7 cellular contexts compared by ENCODE assay signal in genomic region chr17:41777579-41778188, GRCh38. TPM values are rescaled to one million over a fixed set of nuclear protein-coding genes. Genes with fewer than 3 reads are reported as not detected.
DNase-seq lines count a peak whose midpoint lies in the region; ATAC-seq and TF ChIP-seq lines count a peak whose summit lies in the region.

No MANE protein-coding gene starts in this region.

- peaks cover 0 to 2% (median 0%) of the 10 kb centered on the region in 7 donors for H3K9me3 Mint-ChIP-seq in CD14-positive monocyte

- intact Hi-C loops in left ventricle myocardium inferior (cut with micrococcal nuclease) (no loop called here), CD14-positive monocyte (cut with micrococcal nuclease) (no loop called here)

- H3K4me1 Mint-ChIP-seq in CD14-positive monocyte, result peaks cover 36% of the 10 kb centered on the region

- no peaks in the 10 kb centered on the region for H3K27me3 ChIP-seq in left ventricle myocardium inferior (ENCODE audit: low read depth)
- no peaks in the 10 kb centered on the region for H3K27me3 ChIP-seq in skeletal muscle tissue (ENCODE audit: control insufficient read depth in 3 of 3, insufficient read depth in 3 of 3, low read length in 3 of 3)

- peak; percentile 28 for TF ChIP-seq CTCF in left ventricle myocardium inferior (IDR thresholded peaks at IDR 0.05; ENCODE audit: borderline replicate concordance)
- no peak for TF ChIP-seq CTCF in CD14-positive monocyte (IDR thresholded peaks at IDR 0.05)

- no peak overlapping the region for H3K4me3 Mint-ChIP-seq in CD14-positive monocyte

- H3K4me1 ChIP-seq in left ventricle myocardium inferior (peaks cover 100% of the 10 kb centered on the region), skeletal muscle tissue (ENCODE audit: control insufficient read depth in 3 of 3, insufficient read depth in 3 of 3, low read length in 3 of 3) (peaks cover 71 to 79% (median 74%) of the 10 kb centered on the region in 3 donors)

- H3K36me3 ChIP-seq in left ventricle myocardium inferior (peaks cover 8% of the 10 kb centered on the region), skeletal muscle tissue (ENCODE audit: control insufficient read depth in 3 of 3, insufficient read depth in 3 of 3, low read length in 3 of 3) (peaks cover 0 to 3% (median 0%) of the 10 kb centered on the region in 3 donors)

- H3K9me3 ChIP-seq in left ventricle myocardium inferior (replicated peaks) (no peaks in the 10 kb centered on the region), skeletal muscle tissue (ENCODE audit: control insufficient read depth in 3 of 3, low read length in 3 of 3) (no peaks in the 10 kb centered on the region)

- peak; percentile 94 for DNase-seq in LHCN-M2 (ENCODE audit: low read depth)
- peak; percentile 89 for DNase-seq in amniotic epithelial cell (ENCODE audit: low read depth)
- peak; percentile 83 for DNase-seq in left ventricle myocardium inferior
- no peak for DNase-seq in mesenteric fat pad (ENCODE audit: low spot score)
- DNase-seq in CD14-positive monocyte (ENCODE audit: low spot score), result no peak

- peaks cover 3 to 11% (median 9%) of the 10 kb centered on the region in 3 donors for H3K27me3 Mint-ChIP-seq in CD14-positive monocyte (ENCODE audit: low read depth in 3 of 3)

- no peak for ATAC-seq in GM18867 (IDR thresholded peaks at IDR 0.05; ENCODE audit: unreplicated experiment)

- H3K9ac ChIP-seq in skeletal muscle tissue (ENCODE audit: low read depth in 1 of 3, low read length in 3 of 3), result peak overlapping the region in 2 of 3 donors; percentile 51 to 66

- H3K27ac Mint-ChIP-seq in CD14-positive monocyte, result peak overlapping the region in 1 of 7 donors; percentile 62

- H3K4me3 ChIP-seq in left ventricle myocardium inferior (peak overlapping the region; percentile 39), skeletal muscle tissue (ENCODE audit: low read length in 3 of 3) (peak overlapping the region in 2 of 3 donors; percentile 35 to 52)

- peak overlapping the region; percentile 97 for H3K27ac ChIP-seq in left ventricle myocardium inferior (replicated peaks)
- peak overlapping the region; percentile 49 for H3K27ac ChIP-seq in skeletal muscle tissue (ENCODE audit: low read depth, low read length)

- peaks cover 0 to 5% of the 10 kb centered on the region in 2 donors for H3K36me3 Mint-ChIP-seq in CD14-positive monocyte

RNA-seq across cellular contexts. Expression of gene JUP, which starts 8.8 kb away (rescaled TPM):
- total RNA-seq in LHCN-M2 (2014; rRNA removed), result not detected in 2 replicates
- 0.17 TPM for polyA plus RNA-seq in LHCN-M2 (2012)
- 160 TPM for total RNA-seq in left ventricle myocardium inferior
- total RNA-seq in skeletal muscle tissue, result 24.5 TPM
- 16.2 TPM for total RNA-seq in mesenteric fat pad
- 10 to 100 TPM; 14.0 to 15.4 TPM for polyA plus RNA-seq in CD14-positive monocyte

RNA-seq across cellular contexts. Expression of gene P3H4, which starts 34.1 kb away (rescaled TPM):
- total RNA-seq in LHCN-M2 (2014; rRNA removed), result 46.0 and 49.1 TPM in 2 replicates
- 26.8 TPM for polyA plus RNA-seq in LHCN-M2 (2012)
- 6.0 TPM for total RNA-seq in left ventricle myocardium inferior
- total RNA-seq in skeletal muscle tissue, result 31.8 TPM
- 5.6 TPM for total RNA-seq in mesenteric fat pad
- polyA plus RNA-seq in CD14-positive monocyte, result under 1 TPM; 0.16 to 0.46 TPM

RNA-seq across cellular contexts. Expression of gene FKBP10, which starts 35.1 kb away (rescaled TPM):
- 271 and 283 TPM in 2 replicates for total RNA-seq in LHCN-M2 (2014; rRNA removed)
- 153 TPM for polyA plus RNA-seq in LHCN-M2 (2012)
- 10.4 TPM for total RNA-seq in left ventricle myocardium inferior
- 76.2 TPM for total RNA-seq in skeletal muscle tissue
- 35.7 TPM for total RNA-seq in mesenteric fat pad
- not detected for polyA plus RNA-seq in CD14-positive monocyte

RNA-seq across cellular contexts. Expression of gene HAP1, which starts 43.2 kb away (rescaled TPM):
- total RNA-seq in LHCN-M2 (2014; rRNA removed) (under 0.01 TPM in 1 of 2 replicates, not detected in the other), left ventricle myocardium inferior (0.14 TPM), skeletal muscle tissue (not detected), mesenteric fat pad (0.13 TPM)
- 0.01 TPM for polyA plus RNA-seq in LHCN-M2 (2012)
- polyA plus RNA-seq in CD14-positive monocyte, result not detected

RNA-seq across cellular contexts. Expression of gene NT5C3B, which starts 58.3 kb away (rescaled TPM):
- total RNA-seq in LHCN-M2 (2014; rRNA removed), result 74.1 and 101 TPM in 2 replicates
- 91.0 TPM for polyA plus RNA-seq in LHCN-M2 (2012)
- total RNA-seq in left ventricle myocardium inferior, result 18.3 TPM
- total RNA-seq in skeletal muscle tissue, result 32.4 TPM
- 43.8 TPM for total RNA-seq in mesenteric fat pad
- 10 to 100 TPM; 13.5 to 14.2 TPM for polyA plus RNA-seq in CD14-positive monocyte

Comparison
In these comparisons a context has a peak if more than half of its experiments do, and no peak if none do; other contexts are left out.
1. DNase-seq: peak in LHCN-M2 (single experiment), amniotic epithelial cell (single experiment) and left ventricle myocardium inferior (single experiment); none in mesenteric fat pad (single experiment) and CD14-positive monocyte (single experiment).
2. RNA of gene JUP, which starts 8.8 kb away (total RNA-seq): 160 TPM in left ventricle myocardium inferior (single experiment), 24.5 TPM in skeletal muscle tissue (single experiment) and 16.2 TPM in mesenteric fat pad (single experiment); not detected in LHCN-M2; every median in the first group is over 10 times any median in the second.